8 cellular contexts compared by ENCODE assay signal in genomic region chr18:68714356-68714706, GRCh38. TPM values are rescaled to one million over a fixed set of nuclear protein-coding genes. Genes with fewer than 3 reads are reported as not detected.
DNase-seq lines count a peak whose midpoint lies in the region; ATAC-seq and TF ChIP-seq lines count a peak whose summit lies in the region.

No MANE protein-coding gene starts in this region.

- peak overlapping the region; percentile 89 for H3K9ac ChIP-seq in KMS-11
- peak overlapping the region; percentile 83 to 89 (median 86) for H3K9ac ChIP-seq in skeletal muscle tissue (ENCODE audit: low read depth in 1 of 3, low read length in 3 of 3)

- TF ChIP-seq CTCF in DOHH2 (IDR thresholded peaks at IDR 0.05; ENCODE audit: low read depth, low read length, poor library complexity, severe bottlenecking) (no peak), KMS-11 (conservative IDR thresholded peaks at IDR 0.05; ENCODE audit: low read depth, low read length) (no peak)

- H3K9me3 ChIP-seq in DOHH2 (ENCODE audit: control insufficient read depth, insufficient read depth, low read length) (no peaks in the 10 kb centered on the region), skeletal muscle tissue (ENCODE audit: control insufficient read depth in 3 of 3, low read length in 3 of 3) (no peaks in the 10 kb centered on the region)

- H3K4me3 ChIP-seq in DOHH2 (ENCODE audit: low read length) (peak overlapping the region; percentile 88), KMS-11 (IDR thresholded peaks at IDR 0.05; ENCODE audit: insufficient read depth, low read depth, low read length) (peak overlapping the region; percentile 46), iPS-11a (ENCODE audit: low read depth, low read length) (peak overlapping the region; percentile 92), skeletal muscle tissue (ENCODE audit: low read length in 3 of 3) (peak overlapping the region; percentile 78 to 98 (median 94))

- H3K27ac ChIP-seq in DOHH2 (ENCODE audit: low read depth, low read length), result peak overlapping the region; percentile 39
- peak overlapping the region; percentile 70 for H3K27ac ChIP-seq in KMS-11
- H3K27ac ChIP-seq in skeletal muscle tissue (ENCODE audit: low read depth, low read length), result peak overlapping the region; percentile 72

- H2AFZ ChIP-seq in KMS-11 (ENCODE audit: low read depth), result peak overlapping the region; percentile 44

- peak; percentile 11 for ATAC-seq in GM21447 (IDR thresholded peaks at IDR 0.05; ENCODE audit: unreplicated experiment)

- H3K9me2 ChIP-seq in DOHH2 (replicated peaks; ENCODE audit: control insufficient read depth, low read length), result no peaks in the 10 kb centered on the region

- H3K27me3 ChIP-seq in DOHH2 (ENCODE audit: control insufficient read depth, low read length) (no peaks in the 10 kb centered on the region), KMS-11 (ENCODE audit: insufficient read depth, low read depth) (no peaks in the 10 kb centered on the region), skeletal muscle tissue (ENCODE audit: control insufficient read depth in 3 of 3, insufficient read depth in 3 of 3, low read length in 3 of 3) (no peaks in the 10 kb centered on the region)

- H3K79me2 ChIP-seq in DOHH2 (ENCODE audit: control insufficient read depth, low read length) (peaks cover 47% of the 10 kb centered on the region), KMS-11 (ENCODE audit: insufficient read depth, low read depth) (peaks cover 56% of the 10 kb centered on the region)

- DNase-seq in amniotic epithelial cell (ENCODE audit: low read depth) (peak; percentile 8), occipital lobe (lab: John Stamatoyannopoulos, UW) (no peak), epidermal melanocyte (ENCODE audit: insufficient read length, low spot score) (no peak)

- H3K4me1 ChIP-seq in DOHH2 (ENCODE audit: control insufficient read depth, low read length) (peaks cover 19% of the 10 kb centered on the region), KMS-11 (ENCODE audit: low read depth, poor library complexity, severe bottlenecking) (peaks cover 21% of the 10 kb centered on the region), skeletal muscle tissue (ENCODE audit: control insufficient read depth in 3 of 3, insufficient read depth in 3 of 3, low read length in 3 of 3) (peaks cover 11 to 19% (median 17%) of the 10 kb centered on the region in 3 donors)

- H3K4me2 ChIP-seq in DOHH2 (ENCODE audit: low read length), result peak overlapping the region; percentile 77
- peak overlapping the region; percentile 90 for H3K4me2 ChIP-seq in KMS-11

- no peaks in the 10 kb centered on the region for H3F3A ChIP-seq in DOHH2 (ENCODE audit: control insufficient read depth, insufficient read depth)

- peaks cover 47% of the 10 kb centered on the region for H3K36me3 ChIP-seq in DOHH2 (ENCODE audit: control insufficient read depth, low read length)
- peaks cover 20% of the 10 kb centered on the region for H3K36me3 ChIP-seq in KMS-11 (ENCODE audit: insufficient read depth)
- H3K36me3 ChIP-seq in skeletal muscle tissue (ENCODE audit: control insufficient read depth in 3 of 3, insufficient read depth in 3 of 3, low read length in 3 of 3), result peaks cover 8 to 35% (median 18%) of the 10 kb centered on the region in 3 donors

- H4K20me1 ChIP-seq in DOHH2 (ENCODE audit: control insufficient read depth, insufficient read depth, low read depth, low read length), result no peaks in the 10 kb centered on the region
- no peaks in the 10 kb centered on the region for H4K20me1 ChIP-seq in KMS-11 (ENCODE audit: insufficient read depth)

RNA-seq across cellular contexts. Expression of gene TMX3, which starts 0.6 kb away (rescaled TPM):
- total RNA-seq in skeletal muscle tissue (39.1 TPM), occipital lobe (84.7 TPM)
